In the genomic region with DNA sequence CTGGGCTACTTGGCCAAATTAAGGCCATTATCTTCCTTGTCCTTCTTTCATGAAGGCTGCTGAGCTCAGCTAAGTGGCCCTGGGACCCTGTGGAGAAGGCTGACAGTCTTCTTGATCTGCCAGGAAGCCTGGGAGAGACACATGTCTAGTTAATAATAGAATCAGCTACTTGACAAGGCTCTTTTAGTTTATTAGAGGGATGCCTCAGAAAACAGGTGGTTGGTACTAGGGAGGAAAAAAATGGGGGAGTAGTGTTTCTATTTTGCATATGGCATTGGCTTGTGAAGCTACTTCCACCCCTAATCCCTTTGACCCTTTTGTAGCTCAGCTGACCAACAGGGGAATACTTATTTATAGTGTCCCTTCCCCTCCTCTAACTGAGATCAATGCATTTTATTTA, we compare ENCODE assay signal across 27 cellular contexts.
"Had no signal": no experiment of that assay in that cellular context is flagged by ENCODE, and none has a peak within 500 bp of the region (broad histone marks: within the 10 kb centered on the region; RNA-seq: fewer than 3 reads in every experiment).

No MANE protein-coding gene starts in this region.

- ATAC-seq: activated CD4-positive, CD25-positive, alpha-beta regulatory T cell treated with anti-CD3 and anti-CD28 coated beads, Interleukin-2, amount 50 U/mL, for 24 hours; activated CD8-positive, alpha-beta T cell treated with anti-CD3 and anti-CD28 coated beads for 36 hours; activated T-cell treated with anti-CD3 and anti-CD28 coated beads, Interleukin-2, amount 50 U/mL, for 4 hours; activated T-helper 17 cell treated with anti-CD3 and anti-CD28 coated beads, Interleukin-2, amount 50 U/mL, for 72 hours; gastroesophageal sphincter; T-helper 17 cell had no signal

- H3K27ac ChIP-seq: brain microvascular endothelial cell, epithelial cell of prostate, esophagus squamous epithelium, gastroesophageal sphincter, WERI-Rb-1 had no signal

- H3K27me3 ChIP-seq: brain microvascular endothelial cell had no signal

- H3K4me3 ChIP-seq: esophagus squamous epithelium, gastroesophageal sphincter had no signal

- H3K36me3 ChIP-seq: brain microvascular endothelial cell, esophagus squamous epithelium, gastroesophageal sphincter, WERI-Rb-1 had no signal

- DNase-seq: activated B cell treated with CpG ODN at 0.5 μM for 24 hours; activated CD4-positive, alpha-beta T cell treated with anti-CD3 and anti-CD28 coated beads for 48 hours; activated CD4-positive, alpha-beta T cell treated with anti-CD3 and anti-CD28 coated beads, Interleukin-2, amount 50 U/mL, for 1 hour; activated CD4-positive, alpha-beta T cell treated with anti-CD3 and anti-CD28 coated beads, Interleukin-2, amount 50 U/mL, for 48 hours; activated CD8-positive, alpha-beta memory T cell treated with anti-CD3 and anti-CD28 coated beads for 24 hours; activated CD8-positive, alpha-beta T cell treated with anti-CD3 and anti-CD28 coated beads for 36 hours; activated effector memory CD4-positive, alpha-beta T cell treated with Interleukin-2 at 50 U/mL for 16 hours; activated gamma-delta T cell treated with Interleukin-2 at 50 U/mL for 16 hours; activated naive CD4-positive, alpha-beta T cell treated with anti-CD3 and anti-CD28 coated beads, Interleukin-2, amount 50 U/mL, for 16 hours; activated naive CD4-positive, alpha-beta T cell treated with Interleukin-2 at 50 U/mL for 16 hours; activated T-cell treated with anti-CD3 and anti-CD28 coated beads, Interleukin-2, amount 50 U/mL, for 4 hours; amniotic stem cell; anterior cingulate cortex; brain microvascular endothelial cell; caudate nucleus; cortex of kidney; effector CD8-positive, alpha-beta T cell; esophagus squamous epithelium; foreskin melanocyte; T-helper 1 cell; T-helper 17 cell; T1000; WERI-Rb-1 had no signal

- H3K9me3 ChIP-seq: esophagus squamous epithelium, gastroesophageal sphincter had no signal

- H3K4me1 ChIP-seq: esophagus squamous epithelium had no signal
